9 cellular contexts compared by ENCODE assay signal in the genomic region with DNA sequence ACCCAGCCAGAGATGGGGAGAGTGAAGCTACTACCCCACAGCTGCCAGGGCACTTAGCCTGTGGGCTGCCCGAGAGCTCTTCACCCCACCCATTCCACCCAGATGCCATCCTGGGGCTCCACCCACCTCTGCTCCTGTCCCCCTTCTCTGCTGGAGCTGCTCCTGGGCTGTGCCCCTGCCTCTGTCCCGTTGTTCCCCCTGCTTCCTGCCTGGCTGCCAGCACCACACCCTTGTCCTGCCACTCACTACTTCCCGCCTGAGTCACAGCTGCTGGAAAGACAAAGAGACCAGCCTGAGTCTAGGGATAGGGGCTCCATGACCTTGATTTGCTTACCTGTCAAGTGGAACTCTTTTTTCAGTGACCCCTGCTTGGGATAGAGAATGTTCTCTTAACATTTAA. TPM values are rescaled to one million over a fixed set of nuclear protein-coding genes. Genes with fewer than 3 reads are reported as not detected.
DNase-seq lines count a peak whose midpoint lies in the region; ATAC-seq and TF ChIP-seq lines count a peak whose summit lies in the region.
"Had no signal": no experiment of that assay in that cellular context is flagged by ENCODE, and none has a peak within 500 bp of the region (broad histone marks: within the 10 kb centered on the region; RNA-seq: fewer than 3 reads in every experiment).

No MANE protein-coding gene starts in this region.

- H3K27me3 ChIP-seq in heart right ventricle (no peaks in the 10 kb centered on the region), skeletal muscle satellite cell (ENCODE audit: control insufficient read depth, insufficient read depth, low read length) (no peaks in the 10 kb centered on the region)

- H3K27me3 Mint-ChIP-seq in activated CD8-positive, alpha-beta T cell treated with anti-CD3 and anti-CD28 coated beads for 36 hours: no peaks in the 10 kb centered on the region

- 16 to 17% methylated on average over 3 of the region's 3 CpGs for WGBS in heart right ventricle, 2 donors

- H3K4me3 ChIP-seq in heart right ventricle: peak overlapping the region in 3 of 10 donors; percentile 6 to 15 (median 11)
- no peak overlapping the region for H3K4me3 ChIP-seq in skeletal muscle satellite cell (ENCODE audit: low read length)

- H3K27ac ChIP-seq in heart right ventricle: peak overlapping the region; percentile 76 to 100 (median 94)

- no peaks in the 10 kb centered on the region for H3K9me3 Mint-ChIP-seq in activated CD8-positive, alpha-beta T cell treated with anti-CD3 and anti-CD28 coated beads for 36 hours

- intact Hi-C loops in activated CD8-positive, alpha-beta T cell treated with anti-CD3 and anti-CD28 coated beads for 36 hours (cut with micrococcal nuclease): no loop called here
- intact Hi-C loops in heart right ventricle (cut with DNase I): no loop called here

- DNase-seq in HCEC 1CT (peak; percentile 18), heart right ventricle (peak; percentile 64 to 65), UCSD-AML1 (lab: John Stamatoyannopoulos, UW; ENCODE audit: unreplicated experiment) (no peak), NCI-H226 (no peak)
- DNase-seq in activated CD8-positive, alpha-beta T cell treated with anti-CD3 and anti-CD28 coated beads for 36 hours: no peak
- DNase-seq: stimulated activated naive CD4-positive, alpha-beta T cell had no signal

- H3K27ac Mint-ChIP-seq in activated CD8-positive, alpha-beta T cell treated with anti-CD3 and anti-CD28 coated beads for 36 hours: peak overlapping the region; percentile 93

- CTCF ChIA-PET in activated CD8-positive, alpha-beta T cell treated with anti-CD3 and anti-CD28 coated beads for 36 hours (lab: Charles Lee): interaction anchor here (0.6 to 6.2 kb wide), 7 partner anchors 9 to 56 kb away, joined by 3 to 94 read pairs (median 5); no protein-coding TSS in a partner anchor

- POLR2A ChIA-PET in activated CD8-positive, alpha-beta T cell treated with anti-CD3 and anti-CD28 coated beads for 36 hours (lab: Charles Lee): interaction anchor here (0.8 to 3.1 kb wide), 7 partner anchors 11 to 44 kb away, joined by 3 to 29 read pairs (median 4); a partner anchor contains a TSS

- H3K4me1 ChIP-seq in heart right ventricle (peaks cover 61 to 100% (median 98%) of the 10 kb centered on the region in 9 donors), skeletal muscle satellite cell (ENCODE audit: control insufficient read depth, insufficient read depth, low read length) (peaks cover 84% of the 10 kb centered on the region)

- peak overlapping the region; percentile 62 for H3K9ac ChIP-seq in skeletal muscle satellite cell (ENCODE audit: low read depth, low read length)

- no peak overlapping the region for H3K4me3 Mint-ChIP-seq in activated CD8-positive, alpha-beta T cell treated with anti-CD3 and anti-CD28 coated beads for 36 hours

- H3K4me1 Mint-ChIP-seq in activated CD8-positive, alpha-beta T cell treated with anti-CD3 and anti-CD28 coated beads for 36 hours (ENCODE audit: low read depth): peaks cover 56% of the 10 kb centered on the region

- H3K36me3 ChIP-seq in heart right ventricle: peaks cover 0 to 88% (median 11%) of the 10 kb centered on the region in 9 donors
- peaks cover 33% of the 10 kb centered on the region for H3K36me3 ChIP-seq in skeletal muscle satellite cell (ENCODE audit: insufficient read depth, low read length)

- H3K4me2 ChIP-seq in skeletal muscle satellite cell (ENCODE audit: low read length): peak overlapping the region; percentile 69

- ATAC-seq in activated CD8-positive, alpha-beta T cell treated with anti-CD3 and anti-CD28 coated beads for 36 hours: no peak
- ATAC-seq in heart right ventricle (peak in 7 of 8 donors; percentile 19 to 52 (median 45)), HG02678 (IDR thresholded peaks at IDR 0.05; ENCODE audit: unreplicated experiment) (no peak), HG02973 (IDR thresholded peaks at IDR 0.05; ENCODE audit: unreplicated experiment) (no peak)

- H3K9me3 ChIP-seq in heart right ventricle (no peaks in the 10 kb centered on the region), skeletal muscle satellite cell (replicated peaks; ENCODE audit: low read length) (no peaks in the 10 kb centered on the region)

- peaks cover 24% of the 10 kb centered on the region for H3K36me3 Mint-ChIP-seq in activated CD8-positive, alpha-beta T cell treated with anti-CD3 and anti-CD28 coated beads for 36 hours (ENCODE audit: low read depth)

- no peak for TF ChIP-seq CTCF in activated CD8-positive, alpha-beta T cell treated with anti-CD3 and anti-CD28 coated beads for 36 hours (IDR thresholded peaks at IDR 0.05)
- TF ChIP-seq CTCF in heart right ventricle (IDR thresholded peaks at IDR 0.05): no peak

RNA-seq across cellular contexts. Expression of a gene that starts 12.4 kb away (rescaled TPM):
- 100 to 1,000 TPM; 238 to 242 TPM for total RNA-seq in activated CD8-positive, alpha-beta T cell treated with anti-CD3 and anti-CD28 coated beads for 36 hours
- total RNA-seq in heart right ventricle: 100 to 1,000 TPM; 112 to 270 (median 146) TPM
- 100 to 1,000 TPM; 107 to 171 TPM for polyA plus RNA-seq in heart right ventricle
- 223 and 229 TPM in 2 replicates for total RNA-seq in skeletal muscle satellite cell (2012; rRNA removed)

RNA-seq across cellular contexts. Expression of a gene that starts 20.6 kb away (rescaled TPM):
- total RNA-seq in activated CD8-positive, alpha-beta T cell treated with anti-CD3 and anti-CD28 coated beads for 36 hours: 1 to 10 TPM; 1.6 to 2.3 TPM
- total RNA-seq in heart right ventricle: 10 to 100 TPM; 14.9 to 28.8 (median 21.9) TPM
- 10 to 100 TPM; 21.2 to 46.7 TPM for polyA plus RNA-seq in heart right ventricle
- 0.51 and 1.5 TPM in 2 replicates for total RNA-seq in skeletal muscle satellite cell (2012; rRNA removed)

RNA-seq across cellular contexts. Expression of a gene that starts 30.5 kb away (rescaled TPM):
- total RNA-seq in activated CD8-positive, alpha-beta T cell treated with anti-CD3 and anti-CD28 coated beads for 36 hours: not detected
- total RNA-seq in heart right ventricle: 10 to 100 TPM; 13.2 to 45.2 (median 33.2) TPM
- 10 to 100 TPM in 1 of 2 donors, 1 to 10 TPM in 1; 1.9 to 26.3 TPM for polyA plus RNA-seq in heart right ventricle
- total RNA-seq in skeletal muscle satellite cell (2012; rRNA removed): 0.87 TPM in 1 of 2 replicates, not detected in the other

RNA-seq across cellular contexts. Expression of a gene that starts 43.3 kb away (rescaled TPM):
- total RNA-seq in activated CD8-positive, alpha-beta T cell treated with anti-CD3 and anti-CD28 coated beads for 36 hours: under 1 TPM in 1 of 2 experiments, not detected in 1; 0.22 TPM
- total RNA-seq in heart right ventricle: 10 to 100 TPM in 7 of 10 donors, 1 to 10 TPM in 3; 6.2 to 16.4 (median 11.2) TPM
- 10 to 100 TPM in 1 of 2 donors, 1 to 10 TPM in 1; 1.4 to 11.8 TPM for polyA plus RNA-seq in heart right ventricle
- not detected in 2 replicates for total RNA-seq in skeletal muscle satellite cell (2012; rRNA removed)

RNA-seq across cellular contexts. Expression of a gene that starts 43.8 kb away (rescaled TPM):
- 100 to 1,000 TPM; 132 to 133 TPM for total RNA-seq in activated CD8-positive, alpha-beta T cell treated with anti-CD3 and anti-CD28 coated beads for 36 hours
- 10 to 100 TPM; 45.3 to 96.2 (median 54.1) TPM for total RNA-seq in heart right ventricle
- 100 to 1,000 TPM in 1 of 2 donors, 10 to 100 TPM in 1; 88.1 to 123 TPM for polyA plus RNA-seq in heart right ventricle
- total RNA-seq in skeletal muscle satellite cell (2012; rRNA removed): 135 and 160 TPM in 2 replicates

Comparison
In these comparisons a context has a peak if more than half of its experiments do, and no peak if none do; other contexts are left out.
1. DNase-seq: peak in HCEC 1CT (single experiment) and heart right ventricle (2 of 2); none in activated CD8-positive, alpha-beta T cell treated with anti-CD3 and anti-CD28 coated beads for 36 hours (single experiment), UCSD-AML1 (single experiment) and NCI-H226 (single experiment).
2. ATAC-seq: peak in heart right ventricle (7 of 8); none in activated CD8-positive, alpha-beta T cell treated with anti-CD3 and anti-CD28 coated beads for 36 hours (single experiment), HG02678 (single experiment) and HG02973 (single experiment).
3. RNA of a gene that starts 20.6 kb away (total RNA-seq): 14.9 to 28.8 TPM in heart right ventricle; 1.6 to 2.3 TPM in activated CD8-positive, alpha-beta T cell treated with anti-CD3 and anti-CD28 coated beads for 36 hours; every median in the first group is over 4 times any median in the second.
4. RNA of a gene that starts 30.5 kb away (total RNA-seq): 13.2 to 45.2 TPM in heart right ventricle; not detected in activated CD8-positive, alpha-beta T cell treated with anti-CD3 and anti-CD28 coated beads for 36 hours; every median in the first group is over 10 times any median in the second.